9 cellular contexts compared by ENCODE assay signal in genomic region chr16:7025616-7026190, GRCh38.
A peak's percentile ranks its signal among the peaks of the same experiment; 100 is the strongest.
DNase-seq lines count a peak whose midpoint lies in the region; ATAC-seq, FAIRE-seq and TF ChIP-seq lines count a peak whose summit lies in the region.
"Had no signal": no experiment of that assay in that cellular context is flagged by ENCODE, and none has a peak within 500 bp of the region (broad histone marks: within the 10 kb centered on the region; RNA-seq: fewer than 3 reads in every experiment).

No MANE protein-coding gene starts in this region.

- H3K27ac Mint-ChIP-seq in activated naive CD8-positive, alpha-beta T cell treated with anti-CD3 and anti-CD28 coated beads, Interleukin-2, amount 10 ng/mL, durations not matched to agents 7 days and 5 days: no peak overlapping the region

- FAIRE-seq in GM12892 (lab: Jason Lieb, UNC): no peak
- FAIRE-seq: endometrium had no signal

- no peak for TF ChIP-seq POLR2A in GM12892 (IDR thresholded peaks at IDR 0.05; ENCODE audit: low read depth, low read length)

- H3K36me3 Mint-ChIP-seq in activated naive CD8-positive, alpha-beta T cell treated with anti-CD3 and anti-CD28 coated beads, Interleukin-2, amount 10 ng/mL, durations not matched to agents 7 days and 5 days: no peaks in the 10 kb centered on the region

- no peaks in the 10 kb centered on the region for H3K4me1 Mint-ChIP-seq in activated naive CD8-positive, alpha-beta T cell treated with anti-CD3 and anti-CD28 coated beads, Interleukin-2, amount 10 ng/mL, durations not matched to agents 7 days and 5 days

- no peak for ATAC-seq in activated naive CD8-positive, alpha-beta T cell treated with anti-CD3 and anti-CD28 coated beads, Interleukin-2, amount 10 ng/mL, durations not matched to agents 7 days and 5 days (ENCODE audit: low read depth)
- ATAC-seq in GM18520 (IDR thresholded peaks at IDR 0.05; ENCODE audit: unreplicated experiment): no peak

- no peaks in the 10 kb centered on the region for H3K27me3 Mint-ChIP-seq in activated naive CD8-positive, alpha-beta T cell treated with anti-CD3 and anti-CD28 coated beads, Interleukin-2, amount 10 ng/mL, durations not matched to agents 7 days and 5 days

- POLR2A ChIA-PET in activated naive CD8-positive, alpha-beta T cell treated with anti-CD3 and anti-CD28 coated beads, Interleukin-2, amount 10 ng/mL, durations not matched to agents 7 days and 5 days (lab: Charles Lee): no interaction called here

- DNase-seq in C1 segment of cervical spinal cord (lab: John Stamatoyannopoulos, UW) (peak in 12 of 14 donors; percentile 1 to 75 (median 32)), GM12892 (ENCODE audit: insufficient read length) (peak; percentile 9), NCI-H2196 (lab: John Stamatoyannopoulos, UW; ENCODE audit: unreplicated experiment) (peak; percentile 62), kidney glomerular epithelial cell (lab: John Stamatoyannopoulos, UW) (peak; percentile 62)
- DNase-seq in activated naive CD8-positive, alpha-beta T cell treated with anti-CD3 and anti-CD28 coated beads, Interleukin-2, amount 10 ng/mL, durations not matched to agents 7 days and 5 days: peak; percentile 37
- DNase-seq in stimulated activated CD4-positive, alpha-beta T cell treated with anti-CD3 and anti-CD28 coated beads, TNF-alpha, amount 100 ng/mL, for 48 hours (ENCODE audit: low read depth in 3 of 3): peak; percentile 0 to 20 (median 3)
- DNase-seq in effector CD4-positive, alpha-beta T cell: no peak

- H3K4me3 Mint-ChIP-seq in activated naive CD8-positive, alpha-beta T cell treated with anti-CD3 and anti-CD28 coated beads, Interleukin-2, amount 10 ng/mL, durations not matched to agents 7 days and 5 days: no peak overlapping the region

- H3K9me3 Mint-ChIP-seq in activated naive CD8-positive, alpha-beta T cell treated with anti-CD3 and anti-CD28 coated beads, Interleukin-2, amount 10 ng/mL, durations not matched to agents 7 days and 5 days: peaks cover 4% of the 10 kb centered on the region
